In genomic region chr11:64724863-64725535, GRCh38 we compare ENCODE assay signal across 1 cellular context.
A peak's percentile ranks its signal among the peaks of the same experiment; 100 is the strongest.
TF ChIP-seq lines count a peak whose summit lies in the region.

No MANE protein-coding gene starts in this region.

TF ChIP-seq in HepG2, 621 proteins besides CTCF, POLR2A, EP300 and RAD21 (continues in another document):
- TF ChIP-seq STAG1 (CRISPR knock-in tag; IDR thresholded peaks at IDR 0.05): no peak
- no peak for TF ChIP-seq ZNF740 (CRISPR knock-in tag; IDR thresholded peaks at IDR 0.05)
- TF ChIP-seq LRRFIP1 (CRISPR knock-in tag; conservative IDR thresholded peaks at IDR 0.05): no peak
- peak; percentile 68; the same call in 1 of the 2 replicates for TF ChIP-seq ZNF646 (CRISPR knock-in tag; IDR thresholded peaks at IDR 0.05)
- TF ChIP-seq EEA1 (CRISPR knock-in tag; IDR thresholded peaks at IDR 0.05; ENCODE audit: borderline replicate concordance): no peak
- TF ChIP-seq ZNF609 (CRISPR knock-in tag; IDR thresholded peaks at IDR 0.05; ENCODE audit: borderline replicate concordance): no peak
- no peak for TF ChIP-seq SSRP1 (CRISPR knock-in tag; IDR thresholded peaks at IDR 0.05)
- no peak for TF ChIP-seq ZNF577 (CRISPR knock-in tag; IDR thresholded peaks at IDR 0.05; ENCODE audit: borderline replicate concordance, low read depth)
- no peak for TF ChIP-seq MTERF4 (CRISPR knock-in tag; IDR thresholded peaks at IDR 0.05)
- TF ChIP-seq ELF4 (CRISPR knock-in tag; IDR thresholded peaks at IDR 0.05; ENCODE audit: borderline replicate concordance): no peak
- no peak for TF ChIP-seq ZNF18 (CRISPR knock-in tag; IDR thresholded peaks at IDR 0.05; ENCODE audit: insufficient replicate concordance)
- no peak for TF ChIP-seq RNF2 (conservative IDR thresholded peaks at IDR 0.05; ENCODE audit: low read depth)
- no peak for TF ChIP-seq SNAPC2 (CRISPR knock-in tag; IDR thresholded peaks at IDR 0.05)
- TF ChIP-seq CEBPB (IDR thresholded peaks at IDR 0.05; ENCODE audit: borderline replicate concordance, low read depth, low read length): peak; percentile 66
- TF ChIP-seq ZBTB42 (CRISPR knock-in tag; IDR thresholded peaks at IDR 0.05): no peak
- no peak for TF ChIP-seq ZNF136 (CRISPR knock-in tag; IDR thresholded peaks at IDR 0.05; ENCODE audit: low read depth)
- no peak for TF ChIP-seq ZSCAN9 (CRISPR knock-in tag; IDR thresholded peaks at IDR 0.05; ENCODE audit: borderline replicate concordance)
- TF ChIP-seq SOX6 (IDR thresholded peaks at IDR 0.05): no peak
- no peak for TF ChIP-seq SOX6 (CRISPR knock-in tag; IDR thresholded peaks at IDR 0.05)
- TF ChIP-seq TEAD2 (CRISPR knock-in tag; IDR thresholded peaks at IDR 0.05): no peak
- TF ChIP-seq ZNF569 (CRISPR knock-in tag; IDR thresholded peaks at IDR 0.05; ENCODE audit: borderline replicate concordance): no peak
- TF ChIP-seq GLI4 (CRISPR knock-in tag; IDR thresholded peaks at IDR 0.05; ENCODE audit: borderline replicate concordance): no peak
- TF ChIP-seq ZFP37 (CRISPR knock-in tag; IDR thresholded peaks at IDR 0.05; ENCODE audit: borderline replicate concordance): no peak
- TF ChIP-seq SP1 (IDR thresholded peaks at IDR 0.05): no peak
- no peak for TF ChIP-seq SP1 (CRISPR knock-in tag; IDR thresholded peaks at IDR 0.05)
- TF ChIP-seq HOXA5 (CRISPR knock-in tag; IDR thresholded peaks at IDR 0.05): no peak
- TF ChIP-seq GATAD2A (CRISPR knock-in tag; IDR thresholded peaks at IDR 0.05): peak; percentile 33; the same call in 1 of the 2 replicates
- no peak for TF ChIP-seq ZNF10 (CRISPR knock-in tag; IDR thresholded peaks at IDR 0.05; ENCODE audit: borderline replicate concordance, low read depth)
- TF ChIP-seq THAP9 (CRISPR knock-in tag; IDR thresholded peaks at IDR 0.05; ENCODE audit: borderline replicate concordance): no peak
- TF ChIP-seq ZNF121 (CRISPR knock-in tag; IDR thresholded peaks at IDR 0.05): no peak
- TF ChIP-seq AHDC1 (CRISPR knock-in tag; IDR thresholded peaks at IDR 0.05; ENCODE audit: borderline replicate concordance): no peak
